Comparison of ENCODE assay signal across 1 cellular context in genomic region chr15:70036585-70037343, GRCh38.
TF ChIP-seq lines count a peak whose summit lies in the region.

No MANE protein-coding gene starts in this region.

TF ChIP-seq in HepG2, 621 proteins besides CTCF, POLR2A, EP300 and RAD21 (continued from another document):
- no peak for TF ChIP-seq SMC3 (IDR thresholded peaks at IDR 0.05; ENCODE audit: low read length)
- no peak for TF ChIP-seq ZNF225 (CRISPR knock-in tag; IDR thresholded peaks at IDR 0.05)
- TF ChIP-seq KMT2B (CRISPR knock-in tag; IDR thresholded peaks at IDR 0.05), result no peak
- no peak for TF ChIP-seq ZSCAN20 (CRISPR knock-in tag; IDR thresholded peaks at IDR 0.05; ENCODE audit: borderline replicate concordance)
- TF ChIP-seq ZBTB1 (CRISPR knock-in tag; IDR thresholded peaks at IDR 0.05; ENCODE audit: borderline replicate concordance), result no peak
- TF ChIP-seq RELA (CRISPR knock-in tag; IDR thresholded peaks at IDR 0.05), result no peak
- no peak for TF ChIP-seq DBP (CRISPR knock-in tag; IDR thresholded peaks at IDR 0.05; ENCODE audit: not compliant biosample characterization)
- no peak for TF ChIP-seq NAIF1 (CRISPR knock-in tag; IDR thresholded peaks at IDR 0.05; ENCODE audit: borderline replicate concordance)
